In the genomic region with DNA sequence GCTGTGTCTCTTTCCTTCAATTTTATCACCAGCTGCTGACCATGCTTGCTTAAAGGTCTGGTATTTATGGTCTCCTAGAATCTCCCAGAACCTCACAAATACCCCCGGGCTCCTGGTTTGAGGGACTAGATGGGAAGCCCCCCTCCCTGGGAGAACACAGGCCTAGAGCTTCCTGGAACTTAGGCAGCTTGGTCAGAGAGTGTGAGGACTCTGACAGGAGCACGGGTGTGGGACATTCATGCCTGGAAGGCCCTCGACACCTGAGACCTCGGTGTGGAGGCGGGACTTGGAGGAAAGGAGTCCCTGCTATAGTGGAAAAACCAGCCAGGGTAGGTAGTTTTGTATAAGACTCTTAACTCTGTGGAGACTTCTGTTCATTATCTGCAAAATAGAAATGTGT, we compare ENCODE assay signal across 7 cellular contexts.
DNase-seq lines count a peak whose midpoint lies in the region; ATAC-seq and TF ChIP-seq lines count a peak whose summit lies in the region.
"Not testable (repeated sequence)": the region's sequence is repeated elsewhere in the genome, so short reads cannot be mapped to it uniquely, and the experiment has no call there.

No MANE protein-coding gene starts in this region.

- TF ChIP-seq CTCF in activated CD8-positive, alpha-beta T cell treated with anti-CD3 and anti-CD28 coated beads for 36 hours (IDR thresholded peaks at IDR 0.05); epithelial cell of esophagus (IDR thresholded peaks at IDR 0.05; ENCODE audit: insufficient read depth, low read depth, low read length, missing control alignments); left lung (IDR thresholded peaks at IDR 0.05); progenitor cell of endocrine pancreas (IDR thresholded peaks at IDR 0.05; ENCODE audit: unreplicated experiment): not testable (repeated sequence)

- H3K27ac ChIP-seq in CD8-positive, alpha-beta memory T cell (ENCODE audit: low read depth, low read length); left lung: not testable (repeated sequence)

- H3K9me3 Mint-ChIP-seq in CD8-positive, alpha-beta memory T cell; activated CD8-positive, alpha-beta T cell treated with anti-CD3 and anti-CD28 coated beads for 36 hours; activated naive CD8-positive, alpha-beta T cell (ENCODE audit: low read depth); progenitor cell of endocrine pancreas (ENCODE audit: low read depth): not testable (repeated sequence)

- H3K27ac Mint-ChIP-seq in CD8-positive, alpha-beta memory T cell = peak overlapping the region in 7 of 8 donors; percentile 54 to 95 (median 78)
- H3K27ac Mint-ChIP-seq in activated CD8-positive, alpha-beta T cell treated with anti-CD3 and anti-CD28 coated beads for 36 hours = peak overlapping the region; percentile 49
- peak overlapping the region; percentile 66 for H3K27ac Mint-ChIP-seq in activated naive CD8-positive, alpha-beta T cell
- H3K27ac Mint-ChIP-seq in progenitor cell of endocrine pancreas = peak overlapping the region; percentile 62

- POLR2A ChIA-PET in CD8-positive, alpha-beta memory T cell (lab: Charles Lee); activated CD8-positive, alpha-beta T cell treated with anti-CD3 and anti-CD28 coated beads for 36 hours (lab: Charles Lee): not testable (repeated sequence)

- not testable (repeated sequence) for H3K36me3 ChIP-seq in CD8-positive, alpha-beta memory T cell (ENCODE audit: insufficient read depth, low read length); left lung

- CTCF ChIA-PET in CD8-positive, alpha-beta memory T cell (lab: Charles Lee); activated CD8-positive, alpha-beta T cell treated with anti-CD3 and anti-CD28 coated beads for 36 hours (lab: Charles Lee): not testable (repeated sequence)

- not testable (repeated sequence) for H3K9me3 ChIP-seq in CD8-positive, alpha-beta memory T cell (ENCODE audit: low read length); left lung

- peaks cover 14 to 28% (median 17%) of the 10 kb centered on the region in 3 donors for H3K4me1 Mint-ChIP-seq in CD8-positive, alpha-beta memory T cell
- H3K4me1 Mint-ChIP-seq in activated CD8-positive, alpha-beta T cell treated with anti-CD3 and anti-CD28 coated beads for 36 hours (ENCODE audit: low read depth) = peaks cover 18% of the 10 kb centered on the region
- peaks cover 11% of the 10 kb centered on the region for H3K4me1 Mint-ChIP-seq in activated naive CD8-positive, alpha-beta T cell (ENCODE audit: low read depth)
- H3K4me1 Mint-ChIP-seq in progenitor cell of endocrine pancreas (ENCODE audit: low read depth) = peaks cover 24% of the 10 kb centered on the region

- not testable (repeated sequence) for ATAC-seq in activated CD8-positive, alpha-beta T cell treated with anti-CD3 and anti-CD28 coated beads for 36 hours
- ATAC-seq in left lung = peak; percentile 27

- H3K36me3 Mint-ChIP-seq in CD8-positive, alpha-beta memory T cell; activated CD8-positive, alpha-beta T cell treated with anti-CD3 and anti-CD28 coated beads for 36 hours (ENCODE audit: low read depth); activated naive CD8-positive, alpha-beta T cell; progenitor cell of endocrine pancreas (ENCODE audit: insufficient read depth): not testable (repeated sequence)

- not testable (repeated sequence) for H3K4me1 ChIP-seq in CD8-positive, alpha-beta memory T cell (ENCODE audit: insufficient read depth, low read length); left lung

- not testable (repeated sequence) for H3K4me3 ChIP-seq in CD8-positive, alpha-beta memory T cell (ENCODE audit: low read length); epithelial cell of esophagus (ENCODE audit: low read length); left lung

- DNase-seq in CD8-positive, alpha-beta memory T cell; activated CD8-positive, alpha-beta T cell treated with anti-CD3 and anti-CD28 coated beads for 36 hours; left lung; progenitor cell of endocrine pancreas (ENCODE audit: low spot score, unreplicated experiment): not testable (repeated sequence)
- DNase-seq in M059J (ENCODE audit: low read depth) (peak; percentile 2), epithelial cell of esophagus (ENCODE audit: low read depth) (peak; percentile 8)

- H3K27me3 Mint-ChIP-seq in CD8-positive, alpha-beta memory T cell; activated CD8-positive, alpha-beta T cell treated with anti-CD3 and anti-CD28 coated beads for 36 hours; activated naive CD8-positive, alpha-beta T cell; progenitor cell of endocrine pancreas: not testable (repeated sequence)

- not testable (repeated sequence) for H3K4me3 Mint-ChIP-seq in CD8-positive, alpha-beta memory T cell; activated CD8-positive, alpha-beta T cell treated with anti-CD3 and anti-CD28 coated beads for 36 hours; activated naive CD8-positive, alpha-beta T cell; progenitor cell of endocrine pancreas (ENCODE audit: low read depth)

- H3K27me3 ChIP-seq in CD8-positive, alpha-beta memory T cell (ENCODE audit: insufficient read depth, low read length, poor library complexity, severe bottlenecking); left lung: not testable (repeated sequence)

- intact Hi-C loops in activated CD8-positive, alpha-beta T cell treated with anti-CD3 and anti-CD28 coated beads for 36 hours (cut with micrococcal nuclease); left lung (cut with DNase I): not testable (repeated sequence)
